1 cellular context compared by ENCODE assay signal in genomic region chr19:51550848-51551672, GRCh38.
TF ChIP-seq lines count a peak whose summit lies in the region.

No MANE protein-coding gene starts in this region.

TF ChIP-seq in K562, 482 proteins besides CTCF, POLR2A, EP300 and RAD21 (continues in another document):
- TF ChIP-seq RBBP5 (IDR thresholded peaks at IDR 0.05; ENCODE audit: borderline replicate concordance, insufficient read depth, low read length, poor library complexity, severe bottlenecking) (peak; percentile 55), ZNF324 (CRISPR knock-in tag; IDR thresholded peaks at IDR 0.05) (no peak), HMBOX1 (IDR thresholded peaks at IDR 0.05) (no peak), MEF2D (tag; conservative IDR thresholded peaks at IDR 0.05; ENCODE audit: low read depth) (no peak), WHSC1 (IDR thresholded peaks at IDR 0.05; ENCODE audit: low read length) (no peak), ELK3 (CRISPR knock-in tag; IDR thresholded peaks at IDR 0.05) (no peak), PRPF4 (IDR thresholded peaks at IDR 0.05; ENCODE audit: insufficient read depth, low read depth, low read length, poor library complexity, severe bottlenecking) (no peak), ZNF282 (CRISPR knock-in tag; IDR thresholded peaks at IDR 0.05) (no peak), POLR2G (IDR thresholded peaks at IDR 0.05; ENCODE audit: low read depth, low read length) (no peak; the same call in none of the 2 replicates), TAF7 (tag; IDR thresholded peaks at IDR 0.05) (0 out of 2 replicates have a peak, but pooled peaks have one; percentile 4), ZNF436 (CRISPR knock-in tag; IDR thresholded peaks at IDR 0.05) (no peak), CREB3L1 (IDR thresholded peaks at IDR 0.05; ENCODE audit: borderline replicate concordance, low read depth) (no peak), STAT5B (CRISPR knock-in tag; IDR thresholded peaks at IDR 0.05) (no peak), TOE1 (IDR thresholded peaks at IDR 0.05; ENCODE audit: borderline replicate concordance) (no peak), TOE1 (CRISPR knock-in tag; IDR thresholded peaks at IDR 0.05; ENCODE audit: borderline replicate concordance, low read depth) (no peak), CHD4 (IDR thresholded peaks at IDR 0.05; ENCODE audit: insufficient read depth, insufficient replicate concordance, low read depth, low read length, poor library complexity, severe bottlenecking) (no peak), U2AF2 (optimal IDR thresholded peaks at IDR 0.05; ENCODE audit: low read depth, low read length) (no peak), SMAD1 (IDR thresholded peaks at IDR 0.05; ENCODE audit: low read depth, low read length, partially characterized antibody) (no peak), SREBF1 (IDR thresholded peaks at IDR 0.05; ENCODE audit: borderline replicate concordance, low read depth, low read length) (no peak), EZH2 (IDR thresholded peaks at IDR 0.05; ENCODE audit: borderline replicate concordance, low read depth, low read length) (no peak), GABPB2 (CRISPR knock-in tag; conservative IDR thresholded peaks at IDR 0.05) (no peak), NR2F6 (CRISPR knock-in tag; IDR thresholded peaks at IDR 0.05) (no peak), C11orf30 (IDR thresholded peaks at IDR 0.05; ENCODE audit: low read depth) (peak; percentile 49), MEIS2 (IDR thresholded peaks at IDR 0.05; ENCODE audit: partially characterized antibody) (no peak), OTX1 (CRISPR knock-in tag; IDR thresholded peaks at IDR 0.05) (no peak), ID3 (CRISPR knock-in tag; IDR thresholded peaks at IDR 0.05) (no peak), ID3 (tag; IDR thresholded peaks at IDR 0.05) (no peak), FOXK1 (CRISPR knock-in tag; IDR thresholded peaks at IDR 0.05; ENCODE audit: borderline replicate concordance) (no peak), NR0B1 (IDR thresholded peaks at IDR 0.05; ENCODE audit: partially characterized antibody) (no peak), ZNF75A (CRISPR knock-in tag; IDR thresholded peaks at IDR 0.05) (no peak), SFPQ (IDR thresholded peaks at IDR 0.05; ENCODE audit: low read depth, low read length) (no peak), SP2 (IDR thresholded peaks at IDR 0.05; ENCODE audit: extremely low read depth, low read depth, low read length, poor library complexity, severe bottlenecking) (no peak), U2AF1 (optimal IDR thresholded peaks at IDR 0.05; ENCODE audit: low read depth, low read length) (no peak), HCFC1 (IDR thresholded peaks at IDR 0.05; ENCODE audit: low read depth, low read length) (no peak), MXD1 (CRISPR knock-in tag; IDR thresholded peaks at IDR 0.05; ENCODE audit: borderline replicate concordance, poor library complexity, severe bottlenecking) (no peak), ZBTB12 (CRISPR knock-in tag; IDR thresholded peaks at IDR 0.05) (no peak), TARDBP (IDR thresholded peaks at IDR 0.05) (no peak), E2F4 (CRISPR knock-in tag; IDR thresholded peaks at IDR 0.05; ENCODE audit: low read depth) (no peak), SRF (CRISPR knock-in tag; IDR thresholded peaks at IDR 0.05) (no peak), ZC3H4 (CRISPR knock-in tag; IDR thresholded peaks at IDR 0.05; ENCODE audit: borderline replicate concordance) (no peak), NBN (IDR thresholded peaks at IDR 0.05; ENCODE audit: low read depth) (no peak), HDAC1 (IDR thresholded peaks at IDR 0.05) (no peak), ZNF830 (CRISPR knock-in tag; IDR thresholded peaks at IDR 0.05) (peak; percentile 93; the same call in 1 of the 2 replicates), KAT7 (CRISPR knock-in tag; IDR thresholded peaks at IDR 0.05; ENCODE audit: borderline replicate concordance) (no peak), IRF1 (CRISPR knock-in tag; IDR thresholded peaks at IDR 0.05; ENCODE audit: borderline replicate concordance) (no peak), MTF1 (CRISPR knock-in tag; IDR thresholded peaks at IDR 0.05; ENCODE audit: borderline replicate concordance) (no peak), NRF1 (conservative IDR thresholded peaks at IDR 0.05 in 1 of 2, IDR thresholded peaks at IDR 0.05 in 1 of 2) (0 out of 4 replicates have a peak, but pooled peaks of 1 of the 2 experiments have one; percentile 19), ZNF507 (tag; conservative IDR thresholded peaks at IDR 0.05) (no peak), ZNF584 (CRISPR knock-in tag; IDR thresholded peaks at IDR 0.05; ENCODE audit: low read depth) (no peak), ZNF384 (IDR thresholded peaks at IDR 0.05; ENCODE audit: low read depth, low read length) (no peak), ZNF586 (CRISPR knock-in tag; conservative IDR thresholded peaks at IDR 0.05) (no peak), TEAD2 (tag; IDR thresholded peaks at IDR 0.05) (0 out of 2 replicates have a peak, but pooled peaks have one; percentile 41), SNIP1 (IDR thresholded peaks at IDR 0.05; ENCODE audit: low read depth) (no peak), MBD2 (IDR thresholded peaks at IDR 0.05; ENCODE audit: borderline replicate concordance, low read depth) (no peak), PHTF2 (CRISPR knock-in tag; IDR thresholded peaks at IDR 0.05) (no peak), ZNF41 (CRISPR knock-in tag; conservative IDR thresholded peaks at IDR 0.05) (no peak), CCAR2 (IDR thresholded peaks at IDR 0.05; ENCODE audit: low read depth, low read length) (no peak), NEUROD1 (IDR thresholded peaks at IDR 0.05; ENCODE audit: borderline replicate concordance, low read depth, low read length, partially characterized antibody) (no peak), GTF3C2 (IDR thresholded peaks at IDR 0.05; ENCODE audit: borderline replicate concordance, extremely low read depth, insufficient read length) (no peak), NONO (IDR thresholded peaks at IDR 0.05; ENCODE audit: low read depth in 2 of 2, low read length in 1 of 2) (no peak), SMAD4 (CRISPR knock-in tag; conservative IDR thresholded peaks at IDR 0.05) (no peak; the same call in 1 of the 2 replicates), HNRNPH1 (optimal IDR thresholded peaks at IDR 0.05; ENCODE audit: low read depth, low read length) (no peak), FOXA3 (CRISPR knock-in tag; conservative IDR thresholded peaks at IDR 0.05 in 1 of 2, IDR thresholded peaks at IDR 0.05 in 1 of 2) (no peak)
